Comparison of ENCODE assay signal across 8 cellular contexts in the genomic region with DNA sequence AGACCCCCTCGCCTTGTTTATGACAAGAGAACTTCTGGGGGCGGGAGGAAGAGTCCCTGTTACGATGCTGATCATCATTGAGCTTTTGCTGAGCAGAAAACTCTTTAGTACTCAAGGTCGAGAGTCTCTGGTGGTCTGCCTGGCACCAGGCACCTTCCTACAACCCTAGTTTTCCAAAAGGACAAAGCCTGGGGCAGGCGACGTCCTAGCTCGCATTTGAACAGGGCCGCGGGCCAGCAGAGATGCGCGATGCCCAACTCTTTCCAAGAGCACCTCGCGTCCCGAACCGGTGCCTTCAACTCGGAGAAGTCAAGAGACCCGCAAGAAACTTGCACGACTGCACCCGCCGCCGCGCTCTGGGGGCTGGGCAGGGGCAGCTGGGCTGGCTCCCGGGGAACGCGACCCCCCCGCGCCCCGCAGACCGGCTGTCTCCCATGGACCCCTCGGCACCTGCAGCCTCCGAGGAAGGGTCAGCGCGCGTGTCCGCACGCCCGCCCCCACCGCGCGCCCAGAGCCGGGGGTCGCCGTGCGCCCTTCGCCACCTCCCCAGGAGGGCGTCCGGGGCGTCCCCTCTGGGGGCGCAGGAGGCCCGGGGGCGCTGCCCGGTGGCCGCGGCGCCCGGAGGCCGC. TPM values are rescaled to one million over a fixed set of nuclear protein-coding genes. Genes with fewer than 3 reads are reported as not detected.
A peak's percentile ranks its signal among the peaks of the same experiment; 100 is the strongest.
DNase-seq lines count a peak whose midpoint lies in the region; ATAC-seq and TF ChIP-seq lines count a peak whose summit lies in the region.

No MANE protein-coding gene starts in this region.

- TF ChIP-seq CTCF in CD14-positive monocyte (IDR thresholded peaks at IDR 0.05) (no peak), HL-60 (IDR thresholded peaks at IDR 0.05; ENCODE audit: insufficient read depth, low read length) (no peak), ovary (IDR thresholded peaks at IDR 0.05) (no peak)

- H3K27me3 Mint-ChIP-seq in CD14-positive monocyte (ENCODE audit: low read depth in 3 of 3), result peaks cover 35 to 48% (median 40%) of the 10 kb centered on the region in 3 donors
- H3K27me3 Mint-ChIP-seq in activated T-cell treated with anti-CD3 and anti-CD28 coated beads, Interleukin-2, amount 50 U/mL, for 24 hours, result peaks cover 21% of the 10 kb centered on the region

- no peak for DNase-seq in CD14-positive monocyte (ENCODE audit: low spot score)
- peak in 1 of 2 experiments; percentile 18 for DNase-seq in HL-60 (ENCODE audit: low read depth in 1 of 2, low spot score in 1 of 2)
- peak; percentile 59 for DNase-seq in activated T-cell treated with anti-CD3 and anti-CD28 coated beads, Interleukin-2, amount 50 U/mL, for 24 hours
- DNase-seq in glomerular visceral epithelial cell (ENCODE audit: extremely low spot score), result peak; percentile 20
- peak in 4 of 5 donors; percentile 27 to 58 (median 46) for DNase-seq in ovary
- DNase-seq in cortex of kidney (lab: John Stamatoyannopoulos, UW), result no peak

- intact Hi-C loops in CD14-positive monocyte (cut with micrococcal nuclease), result no loop called here
- intact Hi-C loops in ovary (cut with DNase I), result no loop called here

- H3K27ac ChIP-seq in HL-60 (replicated peaks) (no peak overlapping the region), ovary (peak overlapping the region in 1 of 2 donors; percentile 50)

- no peaks in the 10 kb centered on the region for H3K9me3 ChIP-seq in ovary

- no peaks in the 10 kb centered on the region for H3K27me3 ChIP-seq in HL-60 (ENCODE audit: insufficient read depth, poor library complexity, severe bottlenecking)
- H3K27me3 ChIP-seq in ovary, result no peaks in the 10 kb centered on the region

- peak overlapping the region; percentile 82 to 91 for H3K4me3 Mint-ChIP-seq in CD14-positive monocyte
- peak overlapping the region; percentile 81 for H3K4me3 Mint-ChIP-seq in activated T-cell treated with anti-CD3 and anti-CD28 coated beads, Interleukin-2, amount 50 U/mL, for 24 hours

- WGBS in ovary, 3 donors, result 1 to 3% (median 1%) methylated on average over 22 to 57 of the region's 57 CpGs

- peaks cover 2% of the 10 kb centered on the region for H3K4me1 ChIP-seq in ovary (ENCODE audit: insufficient read depth)

- no peaks in the 10 kb centered on the region for H3K36me3 ChIP-seq in ovary

- H3K36me3 Mint-ChIP-seq in CD14-positive monocyte, result peaks cover 6 to 10% of the 10 kb centered on the region in 2 donors
- H3K36me3 Mint-ChIP-seq in activated T-cell treated with anti-CD3 and anti-CD28 coated beads, Interleukin-2, amount 50 U/mL, for 24 hours (ENCODE audit: low read depth), result peaks cover 5% of the 10 kb centered on the region

- no peak for TF ChIP-seq EP300 in ovary (IDR thresholded peaks at IDR 0.05)

- H3K27ac Mint-ChIP-seq in CD14-positive monocyte, result peak overlapping the region in 2 of 7 donors; percentile 19 to 30
- H3K27ac Mint-ChIP-seq in activated T-cell treated with anti-CD3 and anti-CD28 coated beads, Interleukin-2, amount 50 U/mL, for 24 hours, result peak overlapping the region; percentile 78

- no peak for TF ChIP-seq POLR2A in ovary (IDR thresholded peaks at IDR 0.05)

- H3K9me3 Mint-ChIP-seq in CD14-positive monocyte, result peaks cover 12 to 44% (median 27%) of the 10 kb centered on the region in 7 donors
- H3K9me3 Mint-ChIP-seq in activated T-cell treated with anti-CD3 and anti-CD28 coated beads, Interleukin-2, amount 50 U/mL, for 24 hours, result no peaks in the 10 kb centered on the region

- ATAC-seq in GM21737 (IDR thresholded peaks at IDR 0.05; ENCODE audit: unreplicated experiment) (no peak), HG03175 (IDR thresholded peaks at IDR 0.05; ENCODE audit: unreplicated experiment) (no peak)

- peaks cover 17% of the 10 kb centered on the region for H3K4me1 Mint-ChIP-seq in CD14-positive monocyte
- peaks cover 14% of the 10 kb centered on the region for H3K4me1 Mint-ChIP-seq in activated T-cell treated with anti-CD3 and anti-CD28 coated beads, Interleukin-2, amount 50 U/mL, for 24 hours (ENCODE audit: low read depth)

- peak overlapping the region; percentile 57 for H3K4me3 ChIP-seq in HL-60 (replicated peaks; ENCODE audit: insufficient read depth, low read length)
- H3K4me3 ChIP-seq in ovary, result peak overlapping the region; percentile 78

RNA-seq across cellular contexts. Expression of a gene that starts 0.4 kb away (rescaled TPM):
- polyA plus RNA-seq in CD14-positive monocyte (under 1 TPM; 0.34 to 0.79 TPM), ovary (1 to 10 TPM; 5.0 to 6.4 TPM)
- total RNA-seq in ovary, result 1 to 10 TPM; 4.4 to 9.1 (median 7.2) TPM

RNA-seq across cellular contexts. Expression of a gene that starts 57.2 kb away (rescaled TPM):
- 1 to 10 TPM; 4.5 to 4.6 TPM for polyA plus RNA-seq in CD14-positive monocyte
- total RNA-seq in ovary, result 100 to 1,000 TPM in 2 of 7 donors, 10 to 100 TPM in 5; 23.2 to 111 (median 85.9) TPM
- 10 to 100 TPM; 34.0 to 43.7 TPM for polyA plus RNA-seq in ovary

Comparison
In these comparisons a context has a peak if more than half of its experiments do, and no peak if none do; other contexts are left out.
1. DNase-seq: peak in activated T-cell treated with anti-CD3 and anti-CD28 coated beads, Interleukin-2, amount 50 U/mL, for 24 hours (single experiment), glomerular visceral epithelial cell (single experiment) and ovary (4 of 5); none in CD14-positive monocyte (single experiment) and cortex of kidney (single experiment).
2. RNA of a gene that starts 57.2 kb away (polyA plus RNA-seq): 34.0 to 43.7 TPM in ovary; 4.5 to 4.6 TPM in CD14-positive monocyte; every median in the first group is over 4 times any median in the second.